Comparison of ENCODE assay signal across 8 cellular contexts in the genomic region with DNA sequence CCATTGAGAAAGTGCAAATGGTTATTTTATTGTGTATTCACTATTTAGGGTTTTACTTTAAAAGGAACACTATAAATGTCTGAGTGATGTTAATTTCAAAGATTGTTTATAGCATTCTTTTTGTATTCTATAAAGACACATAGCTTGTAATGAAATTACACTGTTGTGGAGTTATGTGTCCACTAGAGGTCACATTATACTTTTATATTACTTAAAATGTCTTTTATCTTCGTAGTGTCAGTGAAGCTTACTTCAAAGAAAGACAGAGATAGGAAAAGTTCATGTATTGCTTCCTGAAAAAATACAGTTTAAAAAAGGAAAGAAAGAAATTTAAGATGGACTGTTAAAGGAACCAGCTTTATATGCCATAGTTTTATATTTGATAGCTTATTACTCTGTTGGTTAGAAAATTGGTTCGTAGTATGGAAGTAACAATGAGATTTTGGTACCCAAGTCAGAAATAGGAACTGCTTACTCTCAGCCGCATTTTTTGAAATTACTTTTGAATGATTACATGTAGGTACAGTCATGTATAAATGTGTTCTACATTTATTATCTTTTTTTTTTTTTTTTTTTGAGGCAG. TPM values are rescaled to one million over a fixed set of nuclear protein-coding genes. Genes with fewer than 3 reads are reported as not detected.
A peak's percentile ranks its signal among the peaks of the same experiment; 100 is the strongest.
DNase-seq lines count a peak whose midpoint lies in the region; ATAC-seq and TF ChIP-seq lines count a peak whose summit lies in the region.

No MANE protein-coding gene starts in this region.

- H3K27ac Mint-ChIP-seq in activated B cell treated with CpG ODN at 0.5 μM for 24 hours = no peak overlapping the region

- H3K4me3 Mint-ChIP-seq in activated B cell treated with CpG ODN at 0.5 μM for 24 hours = no peak overlapping the region

- H3K4me1 Mint-ChIP-seq in activated B cell treated with CpG ODN at 0.5 μM for 24 hours = peaks cover 5% of the 10 kb centered on the region

- peak; percentile 54 for ATAC-seq in activated B cell treated with CpG ODN at 0.5 μM for 24 hours (ENCODE audit: low read depth)

- no peaks in the 10 kb centered on the region for H3K9me3 Mint-ChIP-seq in activated B cell treated with CpG ODN at 0.5 μM for 24 hours

- peak; percentile 39 for TF ChIP-seq CTCF in activated B cell treated with CpG ODN at 0.5 μM for 24 hours (IDR thresholded peaks at IDR 0.05)

- H3K36me3 Mint-ChIP-seq in activated B cell treated with CpG ODN at 0.5 μM for 24 hours (ENCODE audit: low read depth) = no peaks in the 10 kb centered on the region

- intact Hi-C loops in activated B cell treated with CpG ODN at 0.5 μM for 24 hours (cut with micrococcal nuclease) = loop anchor here (1.0 to 2.0 kb wide), 4 partner anchors 25 to 437 kb away; no protein-coding TSS in a partner anchor

- H3K27me3 Mint-ChIP-seq in activated B cell treated with CpG ODN at 0.5 μM for 24 hours = no peaks in the 10 kb centered on the region

- DNase-seq in DMS53 treated with DMSO at 0.1 percent for 48 hours (lab: John Stamatoyannopoulos, UW; ENCODE audit: unreplicated experiment) (peak; percentile 44), KBM-7 (peak; percentile 57), activated B cell treated with CpG ODN at 0.5 μM for 24 hours (no peak), kidney glomerular epithelial cell (lab: John Stamatoyannopoulos, UW) (peak; percentile 17), NCI-H524 treated with DMSO at 0.1 percent for 48 hours (lab: John Stamatoyannopoulos, UW) (no peak), amniotic stem cell (lab: John Stamatoyannopoulos, UW) (no peak), occipital lobe (lab: John Stamatoyannopoulos, UW) (no peak)
- no peak for DNase-seq in activated CD8-positive, alpha-beta memory T cell treated with anti-CD3 and anti-CD28 coated beads, Interleukin-2, amount 50 U/mL, for 48 hours

- POLR2A ChIA-PET in activated B cell treated with CpG ODN at 0.5 μM for 24 hours (lab: Charles Lee) = interaction anchor here (0.6 to 1.8 kb wide), 7 partner anchors 10 to 437 kb away, joined by 3 to 15 read pairs (median 5); a partner anchor contains a TSS

- in situ Hi-C loops in KBM-7 (cut with MboI; ENCODE audit: low pct_unique_long_range_greater_than_20kb, low sequenced_read_pairs) = loop anchor here (25.0 kb wide), 1 partner anchor 174 kb away; no protein-coding TSS in a partner anchor

- CTCF ChIA-PET in activated B cell treated with CpG ODN at 0.5 μM for 24 hours (lab: Charles Lee) = interaction anchor here (0.5 to 5.6 kb wide), 26 partner anchors 11 to 867 kb away, joined by 3 to 114 read pairs (median 4); a partner anchor contains a TSS

RNA-seq across cellular contexts. Expression of a gene that starts 20.5 kb away (rescaled TPM):
- 6.4 and 6.8 TPM in 2 replicates for total RNA-seq in activated B cell treated with CpG ODN at 0.5 μM for 24 hours
- total RNA-seq in occipital lobe = 12.3 TPM

RNA-seq across cellular contexts. Expression of a gene that starts 20.8 kb away (rescaled TPM):
- total RNA-seq in activated B cell treated with CpG ODN at 0.5 μM for 24 hours (1.8 and 2.6 TPM in 2 replicates), occipital lobe (0.94 TPM)

Comparison
In these comparisons a context has a peak if more than half of its experiments do, and no peak if none do; other contexts are left out.
1. DNase-seq: peak in DMS53 treated with DMSO at 0.1 percent for 48 hours (single experiment), KBM-7 (single experiment) and kidney glomerular epithelial cell (single experiment); none in activated B cell treated with CpG ODN at 0.5 μM for 24 hours (single experiment), activated CD8-positive, alpha-beta memory T cell treated with anti-CD3 and anti-CD28 coated beads, Interleukin-2, amount 50 U/mL, for 48 hours (single experiment), NCI-H524 treated with DMSO at 0.1 percent for 48 hours (single experiment), amniotic stem cell (single experiment) and occipital lobe (single experiment).